8 cellular contexts compared by ENCODE assay signal in the genomic region with DNA sequence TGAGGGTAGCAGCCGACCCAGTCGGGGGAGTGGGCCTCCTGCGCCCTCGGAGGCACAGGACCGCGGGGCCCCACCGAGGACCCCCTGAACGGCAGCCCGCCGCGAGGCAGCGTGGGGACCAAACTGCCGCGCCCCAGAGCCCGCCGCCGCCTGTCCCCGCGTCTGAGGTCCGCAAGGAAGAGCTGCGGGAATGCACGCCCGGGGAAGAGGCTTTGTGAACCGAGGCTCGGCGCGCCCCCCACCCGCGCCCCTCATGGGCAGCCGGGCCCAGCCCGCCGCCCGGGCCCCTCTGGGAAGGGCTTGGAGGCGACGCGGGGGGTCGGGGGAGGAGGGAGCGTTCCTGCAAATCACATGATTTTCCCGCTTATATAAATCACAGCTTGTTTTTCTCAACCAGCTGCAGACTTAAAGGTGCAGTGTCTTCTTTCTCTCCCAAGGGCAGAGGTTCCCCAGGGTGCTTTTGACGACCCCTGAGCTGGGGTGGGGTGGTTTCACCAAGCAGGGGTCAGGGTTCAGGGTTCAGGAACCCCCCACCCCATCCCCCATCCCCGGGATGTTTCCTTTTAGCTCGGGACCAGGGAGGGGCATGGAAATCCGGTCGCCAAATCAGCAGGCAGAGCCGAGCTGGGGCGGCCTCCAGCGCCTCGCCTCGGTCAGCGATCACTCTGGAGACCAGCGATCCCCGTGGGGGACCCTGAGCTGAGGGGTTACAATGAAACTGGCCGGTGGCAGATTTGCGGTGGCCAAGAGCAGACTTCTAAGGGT. TPM values are rescaled to one million over a fixed set of nuclear protein-coding genes. Genes with fewer than 3 reads are reported as not detected.
DNase-seq lines count a peak whose midpoint lies in the region; ATAC-seq and TF ChIP-seq lines count a peak whose summit lies in the region.

No MANE protein-coding gene starts in this region.

- H2AFZ ChIP-seq in Karpas-422 (ENCODE audit: low read length), result no peak overlapping the region
- H2AFZ ChIP-seq in fibroblast of lung (ENCODE audit: low read length), result no peak overlapping the region

- H3K4me3 ChIP-seq in Caco-2 (ENCODE audit: low read depth, low read length), result peak overlapping the region; percentile 53
- H3K4me3 ChIP-seq in Karpas-422 (ENCODE audit: low read length), result no peak overlapping the region
- peak overlapping the region; percentile 12 to 57 (median 27) for H3K4me3 ChIP-seq in fibroblast of lung (replicated peaks in 1 of 4; ENCODE audit: control extremely low read depth in 1 of 4, insufficient read depth in 1 of 4, low read depth in 3 of 4, low read length in 4 of 4)
- H3K4me3 ChIP-seq in upper lobe of right lung, result peak overlapping the region; percentile 60

- H3K36me3 ChIP-seq in Caco-2 (ENCODE audit: control insufficient read depth, insufficient read depth, low read length) (no peaks in the 10 kb centered on the region), Karpas-422 (ENCODE audit: insufficient read depth, low read length) (no peaks in the 10 kb centered on the region), fibroblast of lung (ENCODE audit: control insufficient read depth, insufficient read depth, low read length) (no peaks in the 10 kb centered on the region), upper lobe of right lung (no peaks in the 10 kb centered on the region)

- peak in 1 of 2 experiments; percentile 39 for TF ChIP-seq CTCF in Caco-2 (IDR thresholded peaks at IDR 0.05; ENCODE audit: insufficient read depth in 1 of 2, low read depth in 1 of 2, low read length in 1 of 2, severe bottlenecking in 1 of 2, unreplicated experiment in 1 of 2)
- no peak for TF ChIP-seq CTCF in activated CD8-positive, alpha-beta T cell treated with anti-CD3 and anti-CD28 coated beads for 36 hours (IDR thresholded peaks at IDR 0.05)
- peak; percentile 32 to 38 for TF ChIP-seq CTCF in fibroblast of lung (conservative IDR thresholded peaks at IDR 0.05 in 1 of 2, IDR thresholded peaks at IDR 0.05 in 1 of 2; ENCODE audit: low read depth in 1 of 2, low read length in 2 of 2)
- TF ChIP-seq CTCF in upper lobe of right lung (IDR thresholded peaks at IDR 0.05), result peak; percentile 37

- H3K9me3 Mint-ChIP-seq in Caco-2 (ENCODE audit: unreplicated experiment), result no peaks in the 10 kb centered on the region
- no peaks in the 10 kb centered on the region for H3K9me3 Mint-ChIP-seq in activated CD8-positive, alpha-beta T cell treated with anti-CD3 and anti-CD28 coated beads for 36 hours

- POLR2A ChIA-PET in Caco-2 (lab: Charles Lee), result interaction anchor here (0.6 to 1.5 kb wide), 2 partner anchors 31 to 124 kb away, joined by 3 to 7 read pairs; partner anchors contain the start of genes EEF1AKMT3 and METTL1
- POLR2A ChIA-PET in activated CD8-positive, alpha-beta T cell treated with anti-CD3 and anti-CD28 coated beads for 36 hours (lab: Charles Lee), result interaction anchor here (0.9 to 8.9 kb wide), 11 partner anchors 9 to 115 kb away, joined by 3 to 70 read pairs (median 5); partner anchors contain the start of genes ATP23 and CTDSP2

- H3K9ac ChIP-seq in Karpas-422 (ENCODE audit: low read length) (no peak overlapping the region), fibroblast of lung (ENCODE audit: insufficient read depth, low read length) (peak overlapping the region; percentile 84)

- intact Hi-C loops in Caco-2 (cut with micrococcal nuclease; ENCODE audit: unreplicated experiment) (loop anchor here (1.0 to 2.0 kb wide), 2 partner anchors 32 to 65 kb away; no protein-coding TSS in a partner anchor), upper lobe of right lung (cut with DNase I) (loop anchor here (5.0 kb wide), 1 partner anchor 59 kb away; no protein-coding TSS in a partner anchor)
- intact Hi-C loops in activated CD8-positive, alpha-beta T cell treated with anti-CD3 and anti-CD28 coated beads for 36 hours (cut with micrococcal nuclease), result loop anchor here (5.0 kb wide), 1 partner anchor 41 kb away; no protein-coding TSS in a partner anchor

- no peaks in the 10 kb centered on the region for H3K36me3 Mint-ChIP-seq in Caco-2 (ENCODE audit: insufficient read depth, unreplicated experiment)
- H3K36me3 Mint-ChIP-seq in activated CD8-positive, alpha-beta T cell treated with anti-CD3 and anti-CD28 coated beads for 36 hours (ENCODE audit: low read depth), result no peaks in the 10 kb centered on the region

- peaks cover 14% of the 10 kb centered on the region for H3K4me1 Mint-ChIP-seq in Caco-2 (ENCODE audit: low read depth, unreplicated experiment)
- peaks cover 58% of the 10 kb centered on the region for H3K4me1 Mint-ChIP-seq in activated CD8-positive, alpha-beta T cell treated with anti-CD3 and anti-CD28 coated beads for 36 hours (ENCODE audit: low read depth)

- CTCF ChIA-PET in Caco-2 (lab: Charles Lee), result interaction anchor here (0.7 to 3.3 kb wide), 11 partner anchors 32 to 137 kb away, joined by 3 to 16 read pairs (median 4); partner anchors contain the start of genes ATP23 and AVIL
- CTCF ChIA-PET in activated CD8-positive, alpha-beta T cell treated with anti-CD3 and anti-CD28 coated beads for 36 hours (lab: Charles Lee), result interaction anchor here (1.0 to 9.3 kb wide), 15 partner anchors 8 to 140 kb away, joined by 3 to 96 read pairs (median 6); partner anchors contain the start of gene CTDSP2

- H3K4me2 ChIP-seq in Karpas-422 (ENCODE audit: low read depth, low read length, poor library complexity, severe bottlenecking), result peak overlapping the region; percentile 26
- H3K4me2 ChIP-seq in fibroblast of lung (ENCODE audit: extremely low read depth, insufficient read depth, low read length), result peak overlapping the region; percentile 89

- peak overlapping the region; percentile 60 for H3K27ac Mint-ChIP-seq in Caco-2 (ENCODE audit: unreplicated experiment)
- H3K27ac Mint-ChIP-seq in activated CD8-positive, alpha-beta T cell treated with anti-CD3 and anti-CD28 coated beads for 36 hours, result peak overlapping the region; percentile 100

- peak overlapping the region; percentile 85 for H3K4me3 Mint-ChIP-seq in Caco-2 (ENCODE audit: unreplicated experiment)
- H3K4me3 Mint-ChIP-seq in activated CD8-positive, alpha-beta T cell treated with anti-CD3 and anti-CD28 coated beads for 36 hours, result peak overlapping the region; percentile 64

- H3K9me3 ChIP-seq in Caco-2 (no peaks in the 10 kb centered on the region), Karpas-422 (ENCODE audit: low read length) (no peaks in the 10 kb centered on the region), fibroblast of lung (ENCODE audit: control insufficient read depth, insufficient read depth, low read depth, low read length) (no peaks in the 10 kb centered on the region), upper lobe of right lung (no peaks in the 10 kb centered on the region)

- H3K27me3 ChIP-seq in Caco-2 (replicated peaks; ENCODE audit: control insufficient read depth, insufficient read depth, low read length) (no peaks in the 10 kb centered on the region), Karpas-422 (ENCODE audit: low read length) (no peaks in the 10 kb centered on the region), fibroblast of lung (ENCODE audit: control insufficient read depth, insufficient read depth, low read length) (no peaks in the 10 kb centered on the region), upper lobe of right lung (no peaks in the 10 kb centered on the region)

- no TSS peak for BruUV-seq in Caco-2 (replicated peaks; lab: Mats Ljungman, UMichigan)

- peak; percentile 59 for DNase-seq in Caco-2
- no peak for DNase-seq in Karpas-422
- DNase-seq in activated CD8-positive, alpha-beta T cell treated with anti-CD3 and anti-CD28 coated beads for 36 hours, result no peak
- peak; percentile 70 to 86 for DNase-seq in fibroblast of lung (ENCODE audit: low read depth in 2 of 2)
- peak; percentile 70 for DNase-seq in mucosa of gallbladder (ENCODE audit: low spot score)
- peak; percentile 88 for DNase-seq in upper lobe of right lung
- no peak for DNase-seq in SIG-M5 treated with dmso at 0.1 percent for 504 hours (lab: John Stamatoyannopoulos, UW; ENCODE audit: unreplicated experiment)

- no peaks in the 10 kb centered on the region for H3K9me2 ChIP-seq in Karpas-422 (replicated peaks; ENCODE audit: insufficient read depth, low read length)

- H3K27me3 Mint-ChIP-seq in Caco-2 (ENCODE audit: insufficient read depth, unreplicated experiment), result peaks cover 4% of the 10 kb centered on the region
- peaks cover 1% of the 10 kb centered on the region for H3K27me3 Mint-ChIP-seq in activated CD8-positive, alpha-beta T cell treated with anti-CD3 and anti-CD28 coated beads for 36 hours

- no peaks in the 10 kb centered on the region for H3K79me2 ChIP-seq in Karpas-422 (ENCODE audit: low read length)
- no peaks in the 10 kb centered on the region for H3K79me2 ChIP-seq in fibroblast of lung (ENCODE audit: control insufficient read depth, insufficient read depth, low read length)

- no peak for ATAC-seq in activated CD8-positive, alpha-beta T cell treated with anti-CD3 and anti-CD28 coated beads for 36 hours
- peak; percentile 70 for ATAC-seq in upper lobe of right lung
- ATAC-seq in HG02852 (IDR thresholded peaks at IDR 0.05; ENCODE audit: unreplicated experiment), result no peak

- H3K4me1 ChIP-seq in Caco-2, result peaks cover 5% of the 10 kb centered on the region; the same call in 1 of the 2 replicates
- H3K4me1 ChIP-seq in Karpas-422 (ENCODE audit: low read length), result peaks cover 37% of the 10 kb centered on the region
- peaks cover 52% of the 10 kb centered on the region for H3K4me1 ChIP-seq in fibroblast of lung (ENCODE audit: control insufficient read depth, extremely low read depth, insufficient read depth, low read length)
- H3K4me1 ChIP-seq in upper lobe of right lung, result peaks cover 72% of the 10 kb centered on the region

- H4K20me1 ChIP-seq in Karpas-422 (ENCODE audit: insufficient read depth, low read depth, low read length) (no peaks in the 10 kb centered on the region), fibroblast of lung (ENCODE audit: control insufficient read depth, extremely low read depth, insufficient read depth, low read length) (no peaks in the 10 kb centered on the region)

- no peak overlapping the region for H3K27ac ChIP-seq in Karpas-422 (ENCODE audit: low read length)
- H3K27ac ChIP-seq in fibroblast of lung (ENCODE audit: insufficient read depth, low read length), result peak overlapping the region; percentile 93
- peak overlapping the region; percentile 99 for H3K27ac ChIP-seq in upper lobe of right lung

RNA-seq across cellular contexts. Expression of gene ATP23, which starts 44.7 kb away (rescaled TPM):
- 6.1 and 6.6 TPM in 2 replicates for total RNA-seq in Caco-2 (2022)
- total RNA-seq in Karpas-422 (2014; rRNA removed; shearing (Covaris generic); ENCODE audit: low replicate concordance), result 13.1 and 36.3 TPM in 2 replicates
- 10 to 100 TPM; 15.8 to 16.7 TPM for total RNA-seq in activated CD8-positive, alpha-beta T cell treated with anti-CD3 and anti-CD28 coated beads for 36 hours
- total RNA-seq in fibroblast of lung, result 8.5 and 9.4 TPM in 2 replicates
- polyA plus RNA-seq in fibroblast of lung, result 4.8 and 8.7 TPM in 2 replicates
- polyA plus RNA-seq in fibroblast of lung (2012), result 4.2 and 5.3 TPM in 2 replicates
- polyA minus RNA-seq in fibroblast of lung (ENCODE audit: low replicate concordance), result 7.6 TPM in 1 of 2 replicates, not detected in the other
- 5.2 TPM for total RNA-seq in mucosa of gallbladder
- 6.2 TPM for total RNA-seq in upper lobe of right lung

RNA-seq across cellular contexts. Expression of gene CTDSP2, which starts 50.1 kb away (rescaled TPM):
- total RNA-seq in Caco-2 (2022) (103 and 117 TPM in 2 replicates), fibroblast of lung (87.8 and 92.0 TPM in 2 replicates), mucosa of gallbladder (150 TPM), upper lobe of right lung (217 TPM)
- total RNA-seq in Karpas-422 (2014; rRNA removed; shearing (Covaris generic); ENCODE audit: low replicate concordance), result 10.9 and 14.2 TPM in 2 replicates
- 10 to 100 TPM; 67.1 to 67.2 TPM for total RNA-seq in activated CD8-positive, alpha-beta T cell treated with anti-CD3 and anti-CD28 coated beads for 36 hours
- 199 and 208 TPM in 2 replicates for polyA plus RNA-seq in fibroblast of lung
- polyA plus RNA-seq in fibroblast of lung (2012), result 130 and 165 TPM in 2 replicates
- polyA minus RNA-seq in fibroblast of lung (ENCODE audit: low replicate concordance), result 481 and 517 TPM in 2 replicates

Comparison
In these comparisons a context has a peak if more than half of its experiments do, and no peak if none do; other contexts are left out.
1. DNase-seq: peak in Caco-2 (2 of 2), fibroblast of lung (2 of 2), mucosa of gallbladder (single experiment) and upper lobe of right lung (single experiment); none in Karpas-422 (single experiment), activated CD8-positive, alpha-beta T cell treated with anti-CD3 and anti-CD28 coated beads for 36 hours (single experiment) and SIG-M5 treated with dmso at 0.1 percent for 504 hours (single experiment).